In the genomic region with DNA sequence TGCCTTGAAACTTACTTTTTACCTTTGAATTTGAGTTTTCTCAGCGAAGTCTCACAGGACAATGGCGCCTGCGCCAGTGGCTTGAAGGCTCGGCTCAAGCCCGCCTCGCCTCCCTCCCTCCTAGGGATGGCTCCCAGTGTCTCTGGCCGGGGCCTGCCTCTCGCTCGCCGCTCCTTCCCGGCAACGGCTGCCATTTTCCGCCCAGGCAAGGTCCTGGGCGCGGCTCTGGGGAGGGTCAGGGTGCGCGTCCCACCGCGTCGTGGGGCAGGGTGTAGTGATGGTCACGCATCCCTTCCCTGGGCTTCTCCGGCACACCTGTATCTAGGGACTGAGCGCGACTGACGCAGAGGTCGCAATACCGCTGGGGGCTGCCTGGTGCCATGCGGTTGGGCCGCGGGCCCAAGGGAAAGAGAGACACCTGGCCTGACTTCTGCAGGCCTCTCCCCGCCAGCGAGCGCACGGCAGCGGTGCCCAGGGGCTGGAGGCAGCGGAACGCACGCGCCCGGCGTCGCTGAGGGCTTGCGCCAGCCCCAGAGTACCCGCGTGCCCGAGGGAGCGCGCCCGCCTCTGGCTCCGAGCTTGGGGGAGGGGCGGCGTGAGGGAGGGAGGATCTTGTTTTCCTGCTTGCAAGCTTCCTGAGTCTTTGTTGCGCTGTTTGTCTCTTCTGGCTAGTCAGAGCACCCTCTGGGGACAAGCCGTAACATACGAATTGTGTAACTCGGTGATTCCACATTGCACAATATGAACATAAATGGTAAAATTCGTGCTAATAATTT, we compare ENCODE assay signal across 1 cellular context.
TF ChIP-seq lines count a peak whose summit lies in the region.

No MANE protein-coding gene starts in this region.

TF ChIP-seq in SK-N-SH treated with all-trans-retinoic acid at 6 μM for 48 hours, 23 proteins besides CTCF, POLR2A, EP300 and RAD21 (continued from another document):
- TF ChIP-seq ZNF565 (CRISPR knock-in tag; conservative IDR thresholded peaks at IDR 0.05; ENCODE audit: low read depth) (no peak), ISL1 (CRISPR knock-in tag; IDR thresholded peaks at IDR 0.05) (no peak)
TF ChIP-seq in SK-N-SH treated with all-trans-retinoic acid at 6 μM for 48 hours: peak in this region for 0.
